In genomic region chr17:44309472-44309871, GRCh38 we compare ENCODE assay signal across 16 cellular contexts. TPM values are rescaled to one million over a fixed set of nuclear protein-coding genes. Genes with fewer than 3 reads are reported as not detected.
DNase-seq lines count a peak whose midpoint lies in the region; ATAC-seq lines count a peak whose summit lies in the region.
"Had no signal": no experiment of that assay in that cellular context is flagged by ENCODE, and none has a peak within 500 bp of the region (broad histone marks: within the 10 kb centered on the region; RNA-seq: fewer than 3 reads in every experiment).

No MANE protein-coding gene starts in this region.

- H3K27ac ChIP-seq in HUES64 (ENCODE audit: low read depth, low read length) (no peak overlapping the region), neuronal stem cell (replicated peaks; ENCODE audit: low read length) (no peak overlapping the region)
- H3K27ac ChIP-seq: SJCRH30, vagina had no signal

- H3K79me1 ChIP-seq in neuronal stem cell (ENCODE audit: low read depth, low read length) = peaks cover 2% of the 10 kb centered on the region

- H3K27ac Mint-ChIP-seq in activated CD4-positive, alpha-beta T cell treated with anti-CD3 and anti-CD28 coated beads, Interleukin-2, amount 10 ng/mL, durations not matched to agents 24 days and 14 days = no peak overlapping the region
- H3K27ac Mint-ChIP-seq: activated B cell treated with CpG ODN at 0.5 μM for 24 hours, HFFc6 had no signal

- H3K9ac ChIP-seq in HUES64 (ENCODE audit: low read depth, low read length) (no peak overlapping the region), endocrine pancreas (ENCODE audit: control insufficient read depth, insufficient read depth, low read length) (peak overlapping the region; percentile 75), neuronal stem cell (ENCODE audit: low read depth, low read length, poor library complexity) (peak overlapping the region; percentile 53)

- no peaks in the 10 kb centered on the region for H3K9me3 Mint-ChIP-seq in activated CD4-positive, alpha-beta T cell treated with anti-CD3 and anti-CD28 coated beads, Interleukin-2, amount 10 ng/mL, durations not matched to agents 24 days and 14 days
- H3K9me3 Mint-ChIP-seq: activated B cell treated with CpG ODN at 0.5 μM for 24 hours, HFFc6 had no signal

- H3K9me3 ChIP-seq in HUES64 (ENCODE audit: insufficient read depth, low read depth, low read length) = no peaks in the 10 kb centered on the region
- H3K9me3 ChIP-seq in endocrine pancreas (ENCODE audit: control insufficient read depth, low read length) = no peaks in the 10 kb centered on the region
- no peaks in the 10 kb centered on the region for H3K9me3 ChIP-seq in neuronal stem cell (replicated peaks in 1 of 2; ENCODE audit: control insufficient read depth in 2 of 2, insufficient read depth in 1 of 2, low read depth in 1 of 2, low read length in 2 of 2)
- H3K9me3 ChIP-seq: SJCRH30, vagina had no signal

- no peak overlapping the region for H4K91ac ChIP-seq in neuronal stem cell (ENCODE audit: low read depth, low read length, poor library complexity)

- H3K4me1 Mint-ChIP-seq in activated CD4-positive, alpha-beta T cell treated with anti-CD3 and anti-CD28 coated beads, Interleukin-2, amount 10 ng/mL, durations not matched to agents 24 days and 14 days = peaks cover 3% of the 10 kb centered on the region

- H2BK120ac ChIP-seq in neuronal stem cell (ENCODE audit: low read depth, low read length) = no peak overlapping the region

- no peak overlapping the region for H4K8ac ChIP-seq in neuronal stem cell (ENCODE audit: low read depth, low read length)

- intact Hi-C loops in activated CD4-positive, alpha-beta T cell treated with anti-CD3 and anti-CD28 coated beads, Interleukin-2, amount 10 ng/mL, durations not matched to agents 24 days and 14 days (cut with micrococcal nuclease) = loop anchor here (2.0 kb wide), 1 partner anchor 15 kb away; the partner anchor contains the start of gene SLC25A39

- ATAC-seq in GM18498 (IDR thresholded peaks at IDR 0.05; ENCODE audit: unreplicated experiment) = no peak
- no peak for ATAC-seq in HG02973 (IDR thresholded peaks at IDR 0.05; ENCODE audit: unreplicated experiment)

- no peaks in the 10 kb centered on the region for H3K36me3 Mint-ChIP-seq in activated CD4-positive, alpha-beta T cell treated with anti-CD3 and anti-CD28 coated beads, Interleukin-2, amount 10 ng/mL, durations not matched to agents 24 days and 14 days (ENCODE audit: low read depth)

- peak overlapping the region; percentile 19 for H2AK5ac ChIP-seq in neuronal stem cell (ENCODE audit: low read depth, low read length)

- no peak overlapping the region for H3K4ac ChIP-seq in neuronal stem cell (ENCODE audit: low read length)

- peaks cover 46% of the 10 kb centered on the region for H3K27me3 Mint-ChIP-seq in activated CD4-positive, alpha-beta T cell treated with anti-CD3 and anti-CD28 coated beads, Interleukin-2, amount 10 ng/mL, durations not matched to agents 24 days and 14 days

- H3K27me3 ChIP-seq in HUES64 (ENCODE audit: insufficient read depth, low read length) (peaks cover 19% of the 10 kb centered on the region), endocrine pancreas (ENCODE audit: control insufficient read depth, insufficient read depth, low read length) (no peaks in the 10 kb centered on the region), neuronal stem cell (ENCODE audit: control insufficient read depth in 3 of 3, insufficient read depth in 3 of 3, low read depth in 1 of 3, low read length in 3 of 3) (peaks cover 2 to 59% (median 11%) of the 10 kb centered on the region in 3 experiments)

- no peak overlapping the region for H2BK5ac ChIP-seq in neuronal stem cell (ENCODE audit: low read length)

- H2AFZ ChIP-seq in neuronal stem cell (ENCODE audit: low read length) = no peak overlapping the region

- H3K23ac ChIP-seq in neuronal stem cell (ENCODE audit: low read depth, low read length, poor library complexity) = peak overlapping the region; percentile 71

- H3K4me3 ChIP-seq in HUES64 (ENCODE audit: low read length) = peak overlapping the region; percentile 53; the same call in 1 of the 2 replicates
- peak overlapping the region; percentile 64 for H3K4me3 ChIP-seq in endocrine pancreas (ENCODE audit: control insufficient read depth, insufficient read depth, low read length)
- H3K4me3 ChIP-seq in neuronal stem cell (ENCODE audit: low read length in 2 of 2) = peak overlapping the region in 1 of 2 donors; percentile 47
- H3K4me3 ChIP-seq: SJCRH30 had no signal

- 61% methylated on average over 5 of the region's 5 CpGs for WGBS in HUES64
- no CpG with 5 or more reads among the region's 5 CpGs for whole genome bisulfite sequencing in neuronal stem cell (ENCODE audit: extremely low coverage in 2 of 2, insufficient read length in 2 of 2, insufficient replicate concordance in 1 of 2), 2 donors

- H3K4me2 ChIP-seq in neuronal stem cell (ENCODE audit: insufficient read depth, low read length, poor library complexity, severe bottlenecking) = no peak overlapping the region

- H3K4me1 ChIP-seq in HUES64 (ENCODE audit: insufficient read depth, low read length) = peaks cover 7% of the 10 kb centered on the region; the same call in 1 of the 2 replicates
- H3K4me1 ChIP-seq in endocrine pancreas (ENCODE audit: control insufficient read depth, insufficient read depth, low read length) = no peaks in the 10 kb centered on the region
- peaks cover 8 to 9% of the 10 kb centered on the region in 2 donors for H3K4me1 ChIP-seq in neuronal stem cell (ENCODE audit: control insufficient read depth in 2 of 2, insufficient read depth in 1 of 2, low read depth in 1 of 2, low read length in 2 of 2)

- H2BK15ac ChIP-seq in neuronal stem cell (ENCODE audit: low read length) = no peak overlapping the region

- H2BK12ac ChIP-seq in neuronal stem cell (ENCODE audit: low read length) = no peak overlapping the region

- H3K18ac ChIP-seq in neuronal stem cell (ENCODE audit: low read length) = no peak overlapping the region

- peak overlapping the region; percentile 83 for H3K14ac ChIP-seq in neuronal stem cell (ENCODE audit: low read length)

- H3K36me3 ChIP-seq in HUES64 (ENCODE audit: insufficient read depth, low read length) = no peaks in the 10 kb centered on the region
- H3K36me3 ChIP-seq in endocrine pancreas (ENCODE audit: control insufficient read depth, insufficient read depth, low read length) = no peaks in the 10 kb centered on the region
- H3K36me3 ChIP-seq in neuronal stem cell (replicated peaks in 1 of 2; ENCODE audit: control insufficient read depth in 2 of 2, insufficient read depth in 2 of 2, low read length in 2 of 2) = no peaks in the 10 kb centered on the region
- H3K36me3 ChIP-seq: SJCRH30, vagina had no signal

- no peak for DNase-seq in activated CD4-positive, alpha-beta T cell treated with anti-CD3 and anti-CD28 coated beads, Interleukin-2, amount 10 ng/mL, durations not matched to agents 24 days and 14 days
- DNase-seq in activated CD4-positive, alpha-beta T cell treated with anti-CD3 and anti-CD28 coated beads for 48 hours = no peak
- DNase-seq in neuronal stem cell (ENCODE audit: low spot score) (no peak), GM03348 (ENCODE audit: low spot score) (no peak)
- DNase-seq: ACHN, activated B cell treated with CpG ODN at 0.5 μM for 24 hours, cerebellar nuclear complex, HFFc6, NCI-H526 treated with DMSO at 0.1 percent for 48 hours, SJCRH30 had no signal

- peak overlapping the region; percentile 41 for H3K4me3 Mint-ChIP-seq in activated CD4-positive, alpha-beta T cell treated with anti-CD3 and anti-CD28 coated beads, Interleukin-2, amount 10 ng/mL, durations not matched to agents 24 days and 14 days
- H3K4me3 Mint-ChIP-seq: HFFc6 had no signal

RNA-seq across cellular contexts. Expression of gene RUNDC3A, which starts 1.1 kb away (rescaled TPM):
- total RNA-seq in activated CD4-positive, alpha-beta T cell treated with anti-CD3 and anti-CD28 coated beads, Interleukin-2, amount 10 ng/mL, durations not matched to agents 24 days and 14 days = 0.42 TPM in 1 of 2 replicates, not detected in the other
- 2.1 TPM for polyA plus RNA-seq in HUES64 (2013, experiment 1 of 2)
- polyA plus RNA-seq in HUES64 (2013, experiment 2 of 2) = 1.8 TPM
- polyA plus RNA-seq in neuronal stem cell (2013, experiment 1 of 2) = 0.25 TPM
- polyA plus RNA-seq in neuronal stem cell (2013, experiment 2 of 2) = 0.19 TPM

RNA-seq across cellular contexts. Expression of gene SLC25A39, which starts 15.2 kb away (rescaled TPM):
- total RNA-seq in activated CD4-positive, alpha-beta T cell treated with anti-CD3 and anti-CD28 coated beads, Interleukin-2, amount 10 ng/mL, durations not matched to agents 24 days and 14 days = 172 TPM in 2 replicates
- polyA plus RNA-seq in HUES64 (2013, experiment 1 of 2) = 120 TPM
- 130 TPM for polyA plus RNA-seq in HUES64 (2013, experiment 2 of 2)
- polyA plus RNA-seq in neuronal stem cell (2013, experiment 1 of 2) = 84.8 TPM
- 84.0 TPM for polyA plus RNA-seq in neuronal stem cell (2013, experiment 2 of 2)

RNA-seq across cellular contexts. Expression of gene GRN, which starts 35.6 kb away (rescaled TPM):
- 33.0 and 34.6 TPM in 2 replicates for total RNA-seq in activated CD4-positive, alpha-beta T cell treated with anti-CD3 and anti-CD28 coated beads, Interleukin-2, amount 10 ng/mL, durations not matched to agents 24 days and 14 days
- polyA plus RNA-seq in HUES64 (2013, experiment 1 of 2) = 71.7 TPM
- 92.4 TPM for polyA plus RNA-seq in HUES64 (2013, experiment 2 of 2)
- 54.1 TPM for polyA plus RNA-seq in neuronal stem cell (2013, experiment 1 of 2)
- 53.7 TPM for polyA plus RNA-seq in neuronal stem cell (2013, experiment 2 of 2)

RNA-seq across cellular contexts. Expression of gene SLC4A1, which starts 41.5 kb away (rescaled TPM):
- not detected in 2 replicates for total RNA-seq in activated CD4-positive, alpha-beta T cell treated with anti-CD3 and anti-CD28 coated beads, Interleukin-2, amount 10 ng/mL, durations not matched to agents 24 days and 14 days
- not detected for polyA plus RNA-seq in HUES64 (2013, experiment 1 of 2)
- polyA plus RNA-seq in HUES64 (2013, experiment 2 of 2) = not detected
- polyA plus RNA-seq in neuronal stem cell (2013, experiment 1 of 2) = 0.03 TPM
- polyA plus RNA-seq in neuronal stem cell (2013, experiment 2 of 2) = not detected
- total RNA-seq: HFFc6, myocyte, vagina had no signal

RNA-seq across cellular contexts. Expression of gene FAM171A2, which starts 54.2 kb away (rescaled TPM):
- total RNA-seq in activated CD4-positive, alpha-beta T cell treated with anti-CD3 and anti-CD28 coated beads, Interleukin-2, amount 10 ng/mL, durations not matched to agents 24 days and 14 days = 0.21 and 0.26 TPM in 2 replicates
- 21.9 TPM for polyA plus RNA-seq in HUES64 (2013, experiment 1 of 2)
- 23.0 TPM for polyA plus RNA-seq in HUES64 (2013, experiment 2 of 2)
- polyA plus RNA-seq in neuronal stem cell (2013, experiment 1 of 2) = 34.5 TPM
- 33.1 TPM for polyA plus RNA-seq in neuronal stem cell (2013, experiment 2 of 2)
